ENCODE assay signal across 37 cellular contexts in genomic region chr6:121453191-121453590, GRCh38. TPM values are rescaled to one million over a fixed set of nuclear protein-coding genes. Genes with fewer than 3 reads are reported as not detected.
"Had no signal": no experiment of that assay in that cellular context is flagged by ENCODE, and none has a peak within 500 bp of the region (broad histone marks: within the 10 kb centered on the region; RNA-seq: fewer than 3 reads in every experiment).

No MANE protein-coding gene starts in this region.

- H3K9me3 ChIP-seq: body of pancreas, breast epithelium, MG63, Peyer's patch, SJSA1, SK-N-SH had no signal

- H3K36me3 Mint-ChIP-seq: activated CD8-positive, alpha-beta memory T cell treated with anti-CD3 and anti-CD28 coated beads, Interleukin-2, amount 10 ng/mL, durations not matched to agents 7 days and 5 days; activated naive CD8-positive, alpha-beta T cell treated with anti-CD3 and anti-CD28 coated beads for 36 hours had no signal

- H3K4me1 ChIP-seq: body of pancreas, breast epithelium, Peyer's patch had no signal

- H3K4me2 ChIP-seq: SK-N-SH had no signal

- ATAC-seq: activated CD4-positive, alpha-beta T cell treated with anti-CD3 and anti-CD28 coated beads for 36 hours; activated CD4-positive, CD25-positive, alpha-beta regulatory T cell treated with anti-CD3 and anti-CD28 coated beads, Interleukin-2, amount 50 U/mL, for 24 hours; activated CD8-positive, alpha-beta memory T cell treated with anti-CD3 and anti-CD28 coated beads, Interleukin-2, amount 10 ng/mL, durations not matched to agents 7 days and 5 days; body of pancreas; PC-3; WTC11 had no signal

- H3K4me1 Mint-ChIP-seq: activated CD4-positive, alpha-beta memory T cell treated with anti-CD3 and anti-CD28 coated beads, Interleukin-2, amount 10 ng/mL, durations not matched to agents 7 days and 5 days; activated CD4-positive, alpha-beta T cell treated with anti-CD3 and anti-CD28 coated beads for 36 hours; activated CD8-positive, alpha-beta memory T cell treated with anti-CD3 and anti-CD28 coated beads, Interleukin-2, amount 10 ng/mL, durations not matched to agents 7 days and 5 days; activated naive CD8-positive, alpha-beta T cell treated with anti-CD3 and anti-CD28 coated beads for 36 hours had no signal

- H3K27ac ChIP-seq: body of pancreas, Peyer's patch, SJSA1 had no signal

- H3K4me3 ChIP-seq: body of pancreas, breast epithelium, MG63, Peyer's patch, SJSA1 had no signal

- H3K27ac Mint-ChIP-seq: activated CD4-positive, alpha-beta memory T cell treated with anti-CD3 and anti-CD28 coated beads, Interleukin-2, amount 10 ng/mL, durations not matched to agents 7 days and 5 days; activated CD4-positive, alpha-beta T cell treated with anti-CD3 and anti-CD28 coated beads for 36 hours; activated CD8-positive, alpha-beta memory T cell treated with anti-CD3 and anti-CD28 coated beads, Interleukin-2, amount 10 ng/mL, durations not matched to agents 7 days and 5 days; activated naive CD8-positive, alpha-beta T cell treated with anti-CD3 and anti-CD28 coated beads for 36 hours; T-helper 1 cell treated with Interleukin-12 subunit alpha and Interleukin-12 subunit beta and Interleukin-4 antibody, amounts not matched to agents 30 μg/mL and 1 μg/mL, for 36 hours; T-helper 2 cell treated with Interferon-gamma antibody and Interleukin-4, amounts not matched to agents 5 μg/mL and 100 μg/mL, for 36 hours; WTC11 had no signal

- H3K27me3 Mint-ChIP-seq: activated CD4-positive, alpha-beta memory T cell treated with anti-CD3 and anti-CD28 coated beads, Interleukin-2, amount 10 ng/mL, durations not matched to agents 7 days and 5 days; activated CD4-positive, alpha-beta T cell treated with anti-CD3 and anti-CD28 coated beads for 36 hours; activated CD8-positive, alpha-beta memory T cell treated with anti-CD3 and anti-CD28 coated beads, Interleukin-2, amount 10 ng/mL, durations not matched to agents 7 days and 5 days had no signal

- FAIRE-seq: astrocyte, TTC549 had no signal

- H3K4me3 Mint-ChIP-seq: activated CD4-positive, alpha-beta memory T cell treated with anti-CD3 and anti-CD28 coated beads, Interleukin-2, amount 10 ng/mL, durations not matched to agents 7 days and 5 days; activated CD4-positive, alpha-beta T cell treated with anti-CD3 and anti-CD28 coated beads for 36 hours; activated CD8-positive, alpha-beta memory T cell treated with anti-CD3 and anti-CD28 coated beads, Interleukin-2, amount 10 ng/mL, durations not matched to agents 7 days and 5 days; activated naive CD8-positive, alpha-beta T cell treated with anti-CD3 and anti-CD28 coated beads for 36 hours; T-helper 1 cell treated with Interleukin-12 subunit alpha and Interleukin-12 subunit beta and Interleukin-4 antibody, amounts not matched to agents 30 μg/mL and 1 μg/mL, for 36 hours; T-helper 2 cell treated with Interferon-gamma antibody and Interleukin-4, amounts not matched to agents 5 μg/mL and 100 μg/mL, for 36 hours; WTC11 had no signal

- H3K9ac ChIP-seq: SK-N-SH had no signal

- H3K27me3 ChIP-seq: body of pancreas, breast epithelium, MG63, Peyer's patch, SJSA1 had no signal

- H3K36me3 ChIP-seq: breast epithelium, MG63, Peyer's patch had no signal

- H3K9me3 Mint-ChIP-seq: activated CD4-positive, alpha-beta memory T cell treated with anti-CD3 and anti-CD28 coated beads, Interleukin-2, amount 10 ng/mL, durations not matched to agents 7 days and 5 days; activated naive CD8-positive, alpha-beta T cell treated with anti-CD3 and anti-CD28 coated beads for 36 hours; T-helper 1 cell treated with Interleukin-12 subunit alpha and Interleukin-12 subunit beta and Interleukin-4 antibody, amounts not matched to agents 30 μg/mL and 1 μg/mL, for 36 hours; T-helper 2 cell treated with Interferon-gamma antibody and Interleukin-4, amounts not matched to agents 5 μg/mL and 100 μg/mL, for 36 hours had no signal

- DNase-seq: activated CD4-positive, alpha-beta memory T cell treated with anti-CD3 and anti-CD28 coated beads, Interleukin-2, amount 10 ng/mL, durations not matched to agents 7 days and 5 days; activated CD4-positive, alpha-beta T cell treated with anti-CD3 and anti-CD28 coated beads for 36 hours; activated CD4-positive, alpha-beta T cell treated with anti-CD3 and anti-CD28 coated beads, Interleukin-2, amount 50 U/mL, for 1 hour; activated CD8-positive, alpha-beta memory T cell treated with anti-CD3 and anti-CD28 coated beads for 24 hours; activated CD8-positive, alpha-beta memory T cell treated with anti-CD3 and anti-CD28 coated beads, Interleukin-2, amount 10 ng/mL, durations not matched to agents 7 days and 5 days; activated CD8-positive, alpha-beta memory T cell treated with anti-CD3 and anti-CD28 coated beads, Interleukin-2, amount 50 U/mL, for 48 hours; activated effector memory CD4-positive, alpha-beta T cell treated with anti-CD3 and anti-CD28 coated beads, Interleukin-2, amount 50 U/mL, for 16 hours; activated naive CD4-positive, alpha-beta T cell; activated naive CD4-positive, alpha-beta T cell treated with anti-CD3 and anti-CD28 coated beads, Interleukin-2, amount 50 U/mL, for 16 hours; activated naive CD8-positive, alpha-beta T cell treated with anti-CD3 and anti-CD28 coated beads for 36 hours; activated T-cell treated with anti-CD3 and anti-CD28 coated beads, Interleukin-2, amount 50 U/mL, for 48 hours; amygdala; body of pancreas; Kasumi-1; MG63; NCI-H1048; NCI-H1105 treated with DMSO at 0.1 percent for 48 hours; NCI-H1436; NCI-H1694; NCI-H1930; NCI-H2081 treated with DMSO at 0.1 percent for 48 hours; NCI-H226; NCI-H524 treated with DMSO at 0.1 percent for 48 hours; NK-92 treated with Interleukin-12 subunit alpha and Interleukin-12 subunit beta, amount 100 ng/mL, for 24 hours; PC-3; Peyer's patch; RPMI8226; SHP77 treated with DMSO at 0.1 percent for 48 hours; SK-N-SH had no signal

RNA-seq across cellular contexts. Expression of gene GJA1, which starts 17.7 kb away (rescaled TPM):
- total RNA-seq: activated CD4-positive, alpha-beta memory T cell treated with anti-CD3 and anti-CD28 coated beads, Interleukin-2, amount 10 ng/mL, durations not matched to agents 7 days and 5 days; activated CD8-positive, alpha-beta memory T cell treated with anti-CD3 and anti-CD28 coated beads, Interleukin-2, amount 10 ng/mL, durations not matched to agents 7 days and 5 days had no signal
